In the genomic region with DNA sequence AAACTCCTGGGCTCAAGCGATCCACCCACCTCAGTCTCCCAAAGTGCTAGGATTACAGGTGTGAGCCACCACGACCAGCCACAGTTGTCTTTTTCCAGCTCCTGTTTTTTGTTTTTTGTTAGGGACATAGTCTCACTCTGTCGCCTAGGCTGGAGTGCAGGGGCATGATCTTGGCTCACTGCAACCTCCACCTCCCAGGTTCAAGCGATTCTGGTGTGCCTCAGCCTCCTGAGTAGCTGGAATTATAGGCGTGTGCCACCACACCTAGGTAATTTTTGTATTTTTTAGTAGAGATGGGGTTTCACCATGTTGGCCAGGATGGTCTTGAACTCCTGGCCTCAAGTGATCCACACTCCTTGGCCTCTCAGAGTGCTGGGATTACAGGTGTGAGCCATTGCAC, we compare ENCODE assay signal across 8 cellular contexts. TPM values are rescaled to one million over a fixed set of nuclear protein-coding genes. Genes with fewer than 3 reads are reported as not detected.
DNase-seq lines count a peak whose midpoint lies in the region; ATAC-seq and TF ChIP-seq lines count a peak whose summit lies in the region.
"Not testable (repeated sequence)": the region's sequence is repeated elsewhere in the genome, so short reads cannot be mapped to it uniquely, and the experiment has no call there.

No MANE protein-coding gene starts in this region.

- H3K4me3 ChIP-seq in BE2C (ENCODE audit: low read depth, low read length) (peak overlapping the region; percentile 100), GM12865 (ENCODE audit: low read depth, low read length) (peak overlapping the region; percentile 85), MM.1S (ENCODE audit: low read length) (peak overlapping the region; percentile 98), iPS-20b (ENCODE audit: low read length) (peak overlapping the region; percentile 98; the same call in 1 of the 2 replicates)
- H3K4me3 ChIP-seq in trophoblast cell (ENCODE audit: low read depth, low read length) = not testable (repeated sequence)

- not testable (repeated sequence) for H3K14ac ChIP-seq in trophoblast cell (ENCODE audit: low read length)

- H3K9me3 ChIP-seq in BE2C; MM.1S (replicated peaks; ENCODE audit: insufficient read depth, low read length); iPS-20b (ENCODE audit: insufficient read depth, low read depth, low read length); trophoblast cell (ENCODE audit: insufficient read depth, low read depth, low read length): not testable (repeated sequence)

- H3K27me3 ChIP-seq in BE2C; MM.1S (replicated peaks; ENCODE audit: insufficient read depth, low read length); iPS-20b (ENCODE audit: insufficient read depth, low read length); trophoblast cell (ENCODE audit: insufficient read depth, low read length): not testable (repeated sequence)

- not testable (repeated sequence) for H3K9me2 ChIP-seq in MM.1S (replicated peaks; ENCODE audit: insufficient read depth, low read length)

- H2BK120ac ChIP-seq in trophoblast cell (ENCODE audit: insufficient read depth, low read length, poor library complexity) = not testable (repeated sequence)

- peak overlapping the region; percentile 91 for H3K4me2 ChIP-seq in MM.1S (ENCODE audit: low read depth, low read length)
- H3K4me2 ChIP-seq in trophoblast cell (ENCODE audit: low read length) = not testable (repeated sequence)

- H3K4me3 Mint-ChIP-seq in activated T-helper 2 cell treated with anti-CD3 and anti-CD28 coated beads, Interferon-gamma antibody, Interleukin-2, Interleukin-4, amounts not matched to agents 10 μg/mL and 5 μg/mL and 100 μg/mL, durations not matched to agents 14 hours and 24 hours and 36 hours (ENCODE audit: low read depth) = peak overlapping the region; percentile 90
- H3K4me3 Mint-ChIP-seq in central memory CD8-positive, alpha-beta T cell = peak overlapping the region; percentile 87

- not testable (repeated sequence) for H4K91ac ChIP-seq in trophoblast cell (ENCODE audit: low read depth, low read length)

- not testable (repeated sequence) for H3K4me1 ChIP-seq in BE2C; iPS-20b (ENCODE audit: insufficient read depth, low read length)
- H3K4me1 ChIP-seq in MM.1S (ENCODE audit: low read length) (peaks cover 20% of the 10 kb centered on the region; the same call in 1 of the 2 replicates), trophoblast cell (ENCODE audit: control insufficient read depth in 1 of 2, insufficient read depth in 2 of 2, low read length in 2 of 2) (peaks cover 5 to 12% of the 10 kb centered on the region in 2 experiments)

- no CpG with 5 or more reads among the region's 5 CpGs for WGBS in trophoblast cell (ENCODE audit: extremely low coverage, insufficient coverage, insufficient read length)

- H3F3A ChIP-seq in MM.1S (ENCODE audit: insufficient read depth, low read length) = not testable (repeated sequence)

- not testable (repeated sequence) for TF ChIP-seq CTCF in BE2C (IDR thresholded peaks at IDR 0.05; ENCODE audit: low read depth, low read length); GM12865 (IDR thresholded peaks at IDR 0.05; ENCODE audit: insufficient read depth, low read depth, low read length, missing control alignments); MM.1S (IDR thresholded peaks at IDR 0.05; ENCODE audit: low read length); VCaP (conservative IDR thresholded peaks at IDR 0.05)

- H2BK12ac ChIP-seq in trophoblast cell (ENCODE audit: low read length) = not testable (repeated sequence)

- H4K12ac ChIP-seq in trophoblast cell (ENCODE audit: low read depth, low read length) = not testable (repeated sequence)

- H3K18ac ChIP-seq in trophoblast cell (ENCODE audit: low read length) = not testable (repeated sequence)

- H2AK5ac ChIP-seq in trophoblast cell (ENCODE audit: low read length) = not testable (repeated sequence)

- H3K36me3 ChIP-seq in BE2C (peaks cover 71% of the 10 kb centered on the region), MM.1S (replicated peaks; ENCODE audit: insufficient read depth, low read length) (peaks cover 52% of the 10 kb centered on the region), iPS-20b (ENCODE audit: insufficient read depth, low read depth, low read length) (peaks cover 66% of the 10 kb centered on the region), trophoblast cell (ENCODE audit: control insufficient read depth in 1 of 2, insufficient read depth in 2 of 2, low read length in 2 of 2) (peaks cover 46 to 57% of the 10 kb centered on the region in 2 experiments)

- not testable (repeated sequence) for H3K9me3 Mint-ChIP-seq in activated T-helper 2 cell treated with anti-CD3 and anti-CD28 coated beads, Interferon-gamma antibody, Interleukin-2, Interleukin-4, amounts not matched to agents 10 μg/mL and 5 μg/mL and 100 μg/mL, durations not matched to agents 14 hours and 24 hours and 36 hours; central memory CD8-positive, alpha-beta T cell

- not testable (repeated sequence) for H2AFZ ChIP-seq in MM.1S (ENCODE audit: low read length); trophoblast cell (ENCODE audit: insufficient read depth, low read length, poor library complexity)

- H3K9ac ChIP-seq in MM.1S (ENCODE audit: low read length) (peak overlapping the region; percentile 90; the same call in 1 of the 2 replicates), iPS-20b (ENCODE audit: low read depth, low read length) (peak overlapping the region; percentile 99; the same call in 1 of the 2 replicates)
- H3K9ac ChIP-seq in trophoblast cell (ENCODE audit: low read length) = not testable (repeated sequence)

- not testable (repeated sequence) for DNase-seq in BE2C; GM12865 (ENCODE audit: low read depth); MM.1S; activated T-helper 2 cell treated with anti-CD3 and anti-CD28 coated beads, Interferon-gamma antibody, Interleukin-2, Interleukin-4, amounts not matched to agents 10 μg/mL and 5 μg/mL and 100 μg/mL, durations not matched to agents 14 hours and 24 hours and 36 hours (ENCODE audit: low spot score); central memory CD8-positive, alpha-beta T cell (ENCODE audit: low spot score in 2 of 2); trophoblast cell

- not testable (repeated sequence) for H2BK5ac ChIP-seq in trophoblast cell (ENCODE audit: low read depth, low read length, poor library complexity)

- H4K8ac ChIP-seq in trophoblast cell (ENCODE audit: low read depth, low read length) = not testable (repeated sequence)

- H3K79me1 ChIP-seq in trophoblast cell (ENCODE audit: low read length) = not testable (repeated sequence)

- not testable (repeated sequence) for H3K27ac ChIP-seq in MM.1S (ENCODE audit: low read length); iPS-20b (ENCODE audit: low read length); trophoblast cell (ENCODE audit: low read depth, low read length)
- peak overlapping the region; percentile 91; the same call in 1 of the 2 replicates for H3K27ac ChIP-seq in VCaP

- peaks cover 74% of the 10 kb centered on the region for H3K36me3 Mint-ChIP-seq in activated T-helper 2 cell treated with anti-CD3 and anti-CD28 coated beads, Interferon-gamma antibody, Interleukin-2, Interleukin-4, amounts not matched to agents 10 μg/mL and 5 μg/mL and 100 μg/mL, durations not matched to agents 14 hours and 24 hours and 36 hours (ENCODE audit: low read depth)
- H3K36me3 Mint-ChIP-seq in central memory CD8-positive, alpha-beta T cell (ENCODE audit: insufficient read depth) = peaks cover 46% of the 10 kb centered on the region

- H3K4ac ChIP-seq in trophoblast cell (ENCODE audit: low read depth, low read length) = peak overlapping the region; percentile 99

- H3K27ac Mint-ChIP-seq in activated T-helper 2 cell treated with anti-CD3 and anti-CD28 coated beads, Interferon-gamma antibody, Interleukin-2, Interleukin-4, amounts not matched to agents 10 μg/mL and 5 μg/mL and 100 μg/mL, durations not matched to agents 14 hours and 24 hours and 36 hours = not testable (repeated sequence)
- H3K27ac Mint-ChIP-seq in central memory CD8-positive, alpha-beta T cell (ENCODE audit: low read depth) = peak overlapping the region; percentile 90

- not testable (repeated sequence) for ATAC-seq in central memory CD8-positive, alpha-beta T cell (replicated peaks; ENCODE audit: extremely low read depth, poor library complexity, severe bottlenecking)

- not testable (repeated sequence) for H3K27me3 Mint-ChIP-seq in activated T-helper 2 cell treated with anti-CD3 and anti-CD28 coated beads, Interferon-gamma antibody, Interleukin-2, Interleukin-4, amounts not matched to agents 10 μg/mL and 5 μg/mL and 100 μg/mL, durations not matched to agents 14 hours and 24 hours and 36 hours (ENCODE audit: low read depth); central memory CD8-positive, alpha-beta T cell

- peaks cover 27% of the 10 kb centered on the region for H3K4me1 Mint-ChIP-seq in activated T-helper 2 cell treated with anti-CD3 and anti-CD28 coated beads, Interferon-gamma antibody, Interleukin-2, Interleukin-4, amounts not matched to agents 10 μg/mL and 5 μg/mL and 100 μg/mL, durations not matched to agents 14 hours and 24 hours and 36 hours (ENCODE audit: low read depth)
- peaks cover 54% of the 10 kb centered on the region for H3K4me1 Mint-ChIP-seq in central memory CD8-positive, alpha-beta T cell

- H3K79me2 ChIP-seq in MM.1S (ENCODE audit: low read length) (peaks cover 73% of the 10 kb centered on the region), trophoblast cell (ENCODE audit: control insufficient read depth, insufficient read depth, low read length, poor library complexity) (peaks cover 25% of the 10 kb centered on the region)

- H3K23ac ChIP-seq in trophoblast cell (ENCODE audit: low read length) = not testable (repeated sequence)

- peaks cover 57% of the 10 kb centered on the region for H4K20me1 ChIP-seq in MM.1S (ENCODE audit: insufficient read depth, low read length)

- intact Hi-C loops in activated T-helper 2 cell treated with anti-CD3 and anti-CD28 coated beads, Interferon-gamma antibody, Interleukin-2, Interleukin-4, amounts not matched to agents 10 μg/mL and 5 μg/mL and 100 μg/mL, durations not matched to agents 14 hours and 24 hours and 36 hours (cut with micrococcal nuclease) = not testable (repeated sequence)

RNA-seq across cellular contexts. Expression of gene SNHG17, which starts 2.3 kb away (rescaled TPM):
- polyA plus RNA-seq in BE2C (2012; ENCODE audit: insufficient read depth, insufficient read length, low read depth) = 150 TPM
- 78.7 and 83.7 TPM in 2 replicates for total RNA-seq in activated T-helper 2 cell treated with anti-CD3 and anti-CD28 coated beads, Interferon-gamma antibody, Interleukin-2, Interleukin-4, amounts not matched to agents 10 μg/mL and 5 μg/mL and 100 μg/mL, durations not matched to agents 14 hours and 24 hours and 36 hours
- polyA plus RNA-seq in trophoblast cell (2013) = 44.8 and 45.5 TPM in 2 replicates

RNA-seq across cellular contexts. Expression of gene RALGAPB, which starts 39.8 kb away (rescaled TPM):
- polyA plus RNA-seq in BE2C (2012; ENCODE audit: insufficient read depth, insufficient read length, low read depth) = 25.5 TPM
- total RNA-seq in activated T-helper 2 cell treated with anti-CD3 and anti-CD28 coated beads, Interferon-gamma antibody, Interleukin-2, Interleukin-4, amounts not matched to agents 10 μg/mL and 5 μg/mL and 100 μg/mL, durations not matched to agents 14 hours and 24 hours and 36 hours = 30.0 and 33.1 TPM in 2 replicates
- 32.2 and 33.1 TPM in 2 replicates for polyA plus RNA-seq in trophoblast cell (2013)
